Comparison of ENCODE assay signal across 8 cellular contexts in genomic region chr7:66591058-66591800, GRCh38. TPM values are rescaled to one million over a fixed set of nuclear protein-coding genes. Genes with fewer than 3 reads are reported as not detected.
A peak's percentile ranks its signal among the peaks of the same experiment; 100 is the strongest.
DNase-seq lines count a peak whose midpoint lies in the region; ATAC-seq and TF ChIP-seq lines count a peak whose summit lies in the region.
"Not testable (repeated sequence)": the region's sequence is repeated elsewhere in the genome, so short reads cannot be mapped to it uniquely, and the experiment has no call there.

No MANE protein-coding gene starts in this region.

- H3K4me3 Mint-ChIP-seq in CD4-positive, CD25-positive, alpha-beta regulatory T cell, result peak overlapping the region; percentile 95 to 98 (median 98)
- peak overlapping the region; percentile 92 for H3K4me3 Mint-ChIP-seq in T-helper 2 cell treated with Interferon-gamma antibody and Interleukin-4, amounts not matched to agents 5 μg/mL and 100 μg/mL, for 36 hours
- H3K4me3 Mint-ChIP-seq in brain, result peak overlapping the region; percentile 93 to 99 (median 95)
- H3K4me3 Mint-ChIP-seq in naive thymus-derived CD8-positive, alpha-beta T cell, result peak overlapping the region; percentile 91 to 99 (median 96)
- H3K4me3 Mint-ChIP-seq in stimulated activated naive CD8-positive, alpha-beta T cell treated with anti-CD3 and anti-CD28 coated beads, Interleukin-15, Interleukin-2, amounts not matched to agents 100 ng/mL and 50 ng/mL, for 24 hours, result peak overlapping the region; percentile 96

- intact Hi-C loops in heart right ventricle (cut with DNase I), result loop anchor here in 5 of 10 donors (5.0 to 10.0 kb wide), 2 partner anchors 36 to 64 kb away; partner anchors contain the start of gene KCTD7 (in 4 of the 5)

- H3K27ac ChIP-seq in CD4-positive, CD25-positive, alpha-beta regulatory T cell (ENCODE audit: insufficient read depth, low read length, poor library complexity, severe bottlenecking), result peak overlapping the region; percentile 83
- H3K27ac ChIP-seq in heart right ventricle, result peak overlapping the region; percentile 84 to 97 (median 93)

- H3K36me3 Mint-ChIP-seq in CD4-positive, CD25-positive, alpha-beta regulatory T cell; T-helper 2 cell treated with Interferon-gamma antibody and Interleukin-4, amounts not matched to agents 5 μg/mL and 100 μg/mL, for 36 hours (ENCODE audit: low read depth); brain; naive thymus-derived CD8-positive, alpha-beta T cell; stimulated activated naive CD8-positive, alpha-beta T cell treated with anti-CD3 and anti-CD28 coated beads, Interleukin-15, Interleukin-2, amounts not matched to agents 100 ng/mL and 50 ng/mL, for 24 hours (ENCODE audit: low read depth): not testable (repeated sequence)

- DNase-seq in CD4-positive, CD25-positive, alpha-beta regulatory T cell; heart right ventricle: not testable (repeated sequence)
- peak; percentile 28 for DNase-seq in HT-29 (ENCODE audit: low spot score)
- DNase-seq in T-helper 2 cell treated with Interferon-gamma antibody and Interleukin-4, amounts not matched to agents 5 μg/mL and 100 μg/mL, for 36 hours (ENCODE audit: low spot score), result peak; percentile 5
- DNase-seq in naive thymus-derived CD8-positive, alpha-beta T cell, result peak in 3 of 10 donors; percentile 3 to 10 (median 4)

- not testable (repeated sequence) for ATAC-seq in CD4-positive, CD25-positive, alpha-beta regulatory T cell (ENCODE audit: low read depth in 2 of 2); naive thymus-derived CD8-positive, alpha-beta T cell
- peak; percentile 22 for ATAC-seq in GM21723 (IDR thresholded peaks at IDR 0.05; ENCODE audit: unreplicated experiment)
- peak; percentile 24 to 56 (median 49) for ATAC-seq in heart right ventricle

- H3K27me3 Mint-ChIP-seq in CD4-positive, CD25-positive, alpha-beta regulatory T cell; T-helper 2 cell treated with Interferon-gamma antibody and Interleukin-4, amounts not matched to agents 5 μg/mL and 100 μg/mL, for 36 hours (ENCODE audit: low read depth); naive thymus-derived CD8-positive, alpha-beta T cell; stimulated activated naive CD8-positive, alpha-beta T cell treated with anti-CD3 and anti-CD28 coated beads, Interleukin-15, Interleukin-2, amounts not matched to agents 100 ng/mL and 50 ng/mL, for 24 hours: not testable (repeated sequence)
- H3K27me3 Mint-ChIP-seq in brain, result peaks cover 10% of the 10 kb centered on the region

- POLR2A ChIA-PET in naive thymus-derived CD8-positive, alpha-beta T cell (lab: Charles Lee), result interaction anchor here (0.6 to 2.3 kb wide), 5 partner anchors 23 to 201 kb away, joined by 3 to 10 read pairs (median 5); partner anchors contain the start of gene RABGEF1

- peaks cover 29% of the 10 kb centered on the region for H3K4me1 ChIP-seq in CD4-positive, CD25-positive, alpha-beta regulatory T cell (ENCODE audit: control insufficient read depth, insufficient read depth, low read length, poor library complexity, severe bottlenecking)
- peaks cover 0 to 55% (median 31%) of the 10 kb centered on the region in 9 donors for H3K4me1 ChIP-seq in heart right ventricle

- not testable (repeated sequence) for H3K9me3 Mint-ChIP-seq in CD4-positive, CD25-positive, alpha-beta regulatory T cell; T-helper 2 cell treated with Interferon-gamma antibody and Interleukin-4, amounts not matched to agents 5 μg/mL and 100 μg/mL, for 36 hours; brain; naive thymus-derived CD8-positive, alpha-beta T cell; stimulated activated naive CD8-positive, alpha-beta T cell treated with anti-CD3 and anti-CD28 coated beads, Interleukin-15, Interleukin-2, amounts not matched to agents 100 ng/mL and 50 ng/mL, for 24 hours

- H3K9me3 ChIP-seq in CD4-positive, CD25-positive, alpha-beta regulatory T cell (ENCODE audit: control insufficient read depth in 2 of 2, low read length in 2 of 2); heart right ventricle: not testable (repeated sequence)

- H3K27me3 ChIP-seq in CD4-positive, CD25-positive, alpha-beta regulatory T cell (ENCODE audit: control insufficient read depth, insufficient read depth, low read length); heart right ventricle: not testable (repeated sequence)

- H3K27ac Mint-ChIP-seq in CD4-positive, CD25-positive, alpha-beta regulatory T cell, result peak overlapping the region; percentile 9 to 99 (median 98)
- H3K27ac Mint-ChIP-seq in T-helper 2 cell treated with Interferon-gamma antibody and Interleukin-4, amounts not matched to agents 5 μg/mL and 100 μg/mL, for 36 hours, result peak overlapping the region; percentile 68
- H3K27ac Mint-ChIP-seq in brain, result peak overlapping the region; percentile 76 to 99 (median 91)
- H3K27ac Mint-ChIP-seq in naive thymus-derived CD8-positive, alpha-beta T cell, result peak overlapping the region; percentile 80 to 99 (median 94)
- peak overlapping the region; percentile 89 for H3K27ac Mint-ChIP-seq in stimulated activated naive CD8-positive, alpha-beta T cell treated with anti-CD3 and anti-CD28 coated beads, Interleukin-15, Interleukin-2, amounts not matched to agents 100 ng/mL and 50 ng/mL, for 24 hours

- WGBS in heart right ventricle, 2 donors, result 4 to 6% methylated on average over 33 to 35 of the region's 35 CpGs

- not testable (repeated sequence) for TF ChIP-seq CTCF in brain (conservative IDR thresholded peaks at IDR 0.05); heart right ventricle (IDR thresholded peaks at IDR 0.05)

- peak overlapping the region; percentile 63 for H3K4me3 ChIP-seq in CD4-positive, CD25-positive, alpha-beta regulatory T cell (ENCODE audit: low read depth, low read length)
- peak overlapping the region; percentile 68 to 98 (median 88) for H3K4me3 ChIP-seq in heart right ventricle

- H3K4me1 Mint-ChIP-seq in CD4-positive, CD25-positive, alpha-beta regulatory T cell, result peaks cover 10 to 64% (median 47%) of the 10 kb centered on the region in 4 donors
- peaks cover 24% of the 10 kb centered on the region for H3K4me1 Mint-ChIP-seq in T-helper 2 cell treated with Interferon-gamma antibody and Interleukin-4, amounts not matched to agents 5 μg/mL and 100 μg/mL, for 36 hours (ENCODE audit: low read depth)
- H3K4me1 Mint-ChIP-seq in brain, result peaks cover 54% of the 10 kb centered on the region
- H3K4me1 Mint-ChIP-seq in naive thymus-derived CD8-positive, alpha-beta T cell, result peaks cover 25 to 65% (median 56%) of the 10 kb centered on the region in 4 donors
- H3K4me1 Mint-ChIP-seq in stimulated activated naive CD8-positive, alpha-beta T cell treated with anti-CD3 and anti-CD28 coated beads, Interleukin-15, Interleukin-2, amounts not matched to agents 100 ng/mL and 50 ng/mL, for 24 hours (ENCODE audit: low read depth), result peaks cover 57% of the 10 kb centered on the region

- not testable (repeated sequence) for H3K36me3 ChIP-seq in CD4-positive, CD25-positive, alpha-beta regulatory T cell (ENCODE audit: control insufficient read depth, insufficient read depth, low read length)
- H3K36me3 ChIP-seq in heart right ventricle, result peaks cover 0 to 15% (median 0%) of the 10 kb centered on the region in 9 donors

RNA-seq across cellular contexts. Expression of gene KCTD7, which starts 37.5 kb away (rescaled TPM):
- 36.0 TPM for total RNA-seq in CD4-positive, CD25-positive, alpha-beta regulatory T cell
- 10 to 100 TPM; 13.9 to 17.5 (median 16.4) TPM for polyA plus RNA-seq in CD4-positive, CD25-positive, alpha-beta regulatory T cell
- 16.3 and 20.8 TPM in 2 replicates for total RNA-seq in HT-29 (2014; rRNA removed; shearing (Covaris generic))
- polyA plus RNA-seq in brain (ENCODE audit: insufficient read depth, low read depth, low replicate concordance) (21.5 TPM), heart right ventricle (1 to 10 TPM; 6.7 to 7.4 TPM)
- 10 to 100 TPM in 3 of 10 donors, 1 to 10 TPM in 7; 7.3 to 13.6 (median 9.1) TPM for total RNA-seq in heart right ventricle
- 10 to 100 TPM; 35.8 to 37.0 TPM for total RNA-seq in naive thymus-derived CD8-positive, alpha-beta T cell
- 10 to 100 TPM; 11.0 to 14.5 (median 11.9) TPM for polyA plus RNA-seq in naive thymus-derived CD8-positive, alpha-beta T cell
